Comparison of ENCODE assay signal across 8 cellular contexts in genomic region chr9:85142461-85143401, GRCh38.
A peak's percentile ranks its signal among the peaks of the same experiment; 100 is the strongest.
DNase-seq lines count a peak whose midpoint lies in the region; ATAC-seq and TF ChIP-seq lines count a peak whose summit lies in the region.

No MANE protein-coding gene starts in this region.

- intact Hi-C loops in CD4-positive, alpha-beta T cell (cut with DNase I, micrococcal nuclease), result no loop called here

- H3K27me3 ChIP-seq in endodermal cell (ENCODE audit: control insufficient read depth, insufficient read depth, low read length, poor library complexity, severe bottlenecking), result no peaks in the 10 kb centered on the region
- H3K27me3 ChIP-seq in CD4-positive, alpha-beta T cell (ENCODE audit: control insufficient read depth, insufficient read depth, low read length), result no peaks in the 10 kb centered on the region

- no peak overlapping the region for H3K4me3 Mint-ChIP-seq in endodermal cell
- no peak overlapping the region for H3K4me3 Mint-ChIP-seq in nephron progenitor cell
- H3K4me3 Mint-ChIP-seq in CD4-positive, alpha-beta T cell, result no peak overlapping the region

- DNase-seq in GM03348 (ENCODE audit: low spot score) (peak; percentile 12), endodermal cell (no peak), nephron progenitor cell (no peak), A172 (ENCODE audit: low spot score) (no peak)
- no peak for DNase-seq in CD4-positive, alpha-beta T cell
- no peak for DNase-seq in stimulated activated CD4-positive, alpha-beta T cell treated with anti-CD3 and anti-CD28 coated beads, Interleukin-2, amount 100 ng/mL, for 48 hours

- H3K36me3 ChIP-seq in endodermal cell (ENCODE audit: control insufficient read depth, insufficient read depth, low read length), result no peaks in the 10 kb centered on the region

- peaks cover 20% of the 10 kb centered on the region for H3K27me3 Mint-ChIP-seq in endodermal cell (ENCODE audit: insufficient read depth)
- peaks cover 3% of the 10 kb centered on the region for H3K27me3 Mint-ChIP-seq in nephron progenitor cell (ENCODE audit: low read depth, poor library complexity)
- no peaks in the 10 kb centered on the region for H3K27me3 Mint-ChIP-seq in CD4-positive, alpha-beta T cell

- no peak overlapping the region for H3K9ac ChIP-seq in endodermal cell (ENCODE audit: extremely low read depth, low read length, poor library complexity, severe bottlenecking)

- ATAC-seq in HG03039 (IDR thresholded peaks at IDR 0.05; ENCODE audit: unreplicated experiment), result no peak
- no peak for ATAC-seq in CD4-positive, alpha-beta T cell (ENCODE audit: poor library complexity)

- POLR2A ChIA-PET in CD4-positive, alpha-beta T cell (lab: Charles Lee), result interaction anchor here (1.2 kb wide), 1 partner anchor 7 kb away, joined by 3 read pairs; no protein-coding TSS in a partner anchor

- H3K4me1 Mint-ChIP-seq in endodermal cell, result no peaks in the 10 kb centered on the region
- H3K4me1 Mint-ChIP-seq in nephron progenitor cell, result peaks cover 14% of the 10 kb centered on the region
- H3K4me1 Mint-ChIP-seq in CD4-positive, alpha-beta T cell (ENCODE audit: low read depth), result no peaks in the 10 kb centered on the region

- H3K27ac Mint-ChIP-seq in endodermal cell (no peak overlapping the region), nephron progenitor cell (no peak overlapping the region)
- no peak overlapping the region for H3K27ac Mint-ChIP-seq in CD4-positive, alpha-beta T cell

- H3K9me3 Mint-ChIP-seq in endodermal cell (no peaks in the 10 kb centered on the region), nephron progenitor cell (no peaks in the 10 kb centered on the region)
- no peaks in the 10 kb centered on the region for H3K9me3 Mint-ChIP-seq in CD4-positive, alpha-beta T cell

- H3K36me3 Mint-ChIP-seq in endodermal cell (ENCODE audit: low read depth), result no peaks in the 10 kb centered on the region
- no peaks in the 10 kb centered on the region for H3K36me3 Mint-ChIP-seq in nephron progenitor cell (ENCODE audit: low read depth)
- H3K36me3 Mint-ChIP-seq in CD4-positive, alpha-beta T cell (ENCODE audit: low read depth), result no peaks in the 10 kb centered on the region

- peak; percentile 63 for TF ChIP-seq CTCF in LNCAP (IDR thresholded peaks at IDR 0.05)
- peak; percentile 82 for TF ChIP-seq CTCF in endodermal cell (conservative IDR thresholded peaks at IDR 0.05)
- peak; percentile 30 for TF ChIP-seq CTCF in nephron progenitor cell (IDR thresholded peaks at IDR 0.05)
- TF ChIP-seq CTCF in CD4-positive, alpha-beta T cell (IDR thresholded peaks at IDR 0.05), result no peak

- CTCF ChIA-PET in CD4-positive, alpha-beta T cell (lab: Charles Lee), result no interaction called here

- H3K4me3 ChIP-seq in endodermal cell (ENCODE audit: low read length), result no peak overlapping the region

- WGBS in endodermal cell (ENCODE audit: insufficient coverage in 1 of 2, insufficient read length in 1 of 2), 2 experiments, result 89 to 97% methylated on average over 3 to 5 of the region's 5 CpGs

- no peak overlapping the region for H3K27ac ChIP-seq in endodermal cell (ENCODE audit: low read depth, low read length)
- H3K27ac ChIP-seq in CD4-positive, alpha-beta T cell (ENCODE audit: low read depth, low read length), result no peak overlapping the region

- H3K4me1 ChIP-seq in endodermal cell (ENCODE audit: control insufficient read depth, insufficient read depth, low read length), result no peaks in the 10 kb centered on the region

- H3K9me3 ChIP-seq in endodermal cell (ENCODE audit: control insufficient read depth, low read length), result no peaks in the 10 kb centered on the region
- no peaks in the 10 kb centered on the region for H3K9me3 ChIP-seq in CD4-positive, alpha-beta T cell (ENCODE audit: control insufficient read depth, low read length)
